Comparison of ENCODE assay signal across 22 cellular contexts in genomic region chr7:128120116-128120515, GRCh38.
"Had no signal": no experiment of that assay in that cellular context is flagged by ENCODE, and none has a peak within 500 bp of the region (broad histone marks: within the 10 kb centered on the region; RNA-seq: fewer than 3 reads in every experiment).

No MANE protein-coding gene starts in this region.

- H3K27ac ChIP-seq: lower lobe of right lung, ovary, skin epidermis, suprapubic skin, thoracic aorta, tibial artery, upper lobe of right lung had no signal

- H3K4me3 ChIP-seq: lower lobe of right lung, ovary, skin epidermis, suprapubic skin, thoracic aorta, tibial artery, upper lobe of right lung had no signal

- ATAC-seq: left cardiac atrium; left lobe of liver; lower lobe of right lung; naive thymus-derived CD8-positive, alpha-beta T cell; right cardiac atrium; sciatic nerve; stimulated activated effector memory CD8-positive, alpha-beta T cell treated with anti-CD3 and anti-CD28 coated beads, Interleukin-12 subunit alpha, Interleukin-12 subunit beta, amount 100 ng/mL, for 72 hours; upper lobe of right lung had no signal

- H3K36me3 ChIP-seq: lower lobe of right lung, neutrophil, ovary, suprapubic skin, thoracic aorta, tibial artery, upper lobe of right lung had no signal

- H3K9me3 ChIP-seq: lower lobe of right lung, neutrophil, ovary, suprapubic skin, thoracic aorta, tibial artery, upper lobe of right lung had no signal

- H3K27me3 ChIP-seq: ovary, upper lobe of right lung had no signal

- DNase-seq: hippocampal formation; kidney glomerular epithelial cell; left cardiac atrium; lower lobe of right lung; mammary epithelial cell; mesenchymal stem cell; naive thymus-derived CD8-positive, alpha-beta T cell; occipital lobe; ovary; right cardiac atrium; stimulated activated CD4-positive, alpha-beta T cell treated with anti-CD3 and anti-CD28 coated beads, Interleukin-4, amount 100 ng/mL, for 24 hours; stimulated activated naive CD4-positive, alpha-beta T cell; trophoblast cell; upper lobe of right lung had no signal

- H3K4me1 ChIP-seq: lower lobe of right lung, tibial artery, upper lobe of right lung had no signal
